ENCODE assay signal across 8 cellular contexts in genomic region chr15:40470423-40471104, GRCh38. TPM values are rescaled to one million over a fixed set of nuclear protein-coding genes. Genes with fewer than 3 reads are reported as not detected.
DNase-seq lines count a peak whose midpoint lies in the region; ATAC-seq lines count a peak whose summit lies in the region.

Gene CHST14, plus strand, starts transcription at chr15:40470984. Its CDS starts 230 bp downstream, at chr15:40471214.

- ATAC-seq in GM18870 (IDR thresholded peaks at IDR 0.05; ENCODE audit: unreplicated experiment) = no peak

- peak within 1 kb of the TSS; percentile 76 for H3K27ac ChIP-seq in cingulate gyrus (ENCODE audit: low read depth, low read length)

- DNase-seq in GM03348 (ENCODE audit: low spot score) (peak; percentile 94), H4 (ENCODE audit: low spot score) (no peak), NCI-H1105 treated with DMSO at 0.1 percent for 48 hours (lab: John Stamatoyannopoulos, UW) (peak; percentile 39), kidney tubule cell (ENCODE audit: low spot score) (peak; percentile 73)
- peak; percentile 45 for DNase-seq in activated CD4-positive, alpha-beta T cell treated with anti-CD3 and anti-CD28 coated beads for 1 hour
- DNase-seq in stimulated activated CD4-positive, alpha-beta T cell treated with anti-CD3 and anti-CD28 coated beads, Interleukin-2, amount 100 ng/mL, for 24 hours = peak; percentile 53 to 62

RNA-seq across cellular contexts. Expression of gene CHST14, which starts in this region (rescaled TPM):
- 31.6 and 34.6 TPM in 2 replicates for total RNA-seq in H4 (2014; rRNA removed; shearing (Covaris generic))
